18 cellular contexts compared by ENCODE assay signal in genomic region chr20:18225652-18226051, GRCh38.
DNase-seq lines count a peak whose midpoint lies in the region; ATAC-seq, FAIRE-seq and TF ChIP-seq lines count a peak whose summit lies in the region.
"Had no signal": no experiment of that assay in that cellular context is flagged by ENCODE, and none has a peak within 500 bp of the region (broad histone marks: within the 10 kb centered on the region; RNA-seq: fewer than 3 reads in every experiment).

No MANE protein-coding gene starts in this region.

- H3K4me1 Mint-ChIP-seq in MCF 10A (ENCODE audit: insufficient read depth, unreplicated experiment): peaks cover 21% of the 10 kb centered on the region
- H3K4me1 Mint-ChIP-seq: stimulated activated naive B cell treated with anti-CD40 and anti-IgM and Interleukin-4, amounts not matched to agents 10 μg/mL and 1 μg/mL and 100 μg/mL, for 72 hours had no signal

- H3K4me1 ChIP-seq in HUES48 (ENCODE audit: control insufficient read depth, insufficient read depth, low read length) (peaks cover 14% of the 10 kb centered on the region), kidney (ENCODE audit: control insufficient read depth in 1 of 2, insufficient read depth in 1 of 2, low read depth in 1 of 2, low read length in 2 of 2) (no peaks in the 10 kb centered on the region)
- H3K4me1 ChIP-seq: BLaER1, prostate gland had no signal

- DNase-seq in MCF 10A (ENCODE audit: unreplicated experiment) (peak; percentile 58), fibroblast of pulmonary artery (ENCODE audit: low read depth) (peak; percentile 43), pulmonary artery endothelial cell (ENCODE audit: low read depth, low spot score) (peak; percentile 37), kidney (no peak), midbrain (lab: John Stamatoyannopoulos, UW) (no peak), NAMALWA (ENCODE audit: low spot score) (no peak)
- DNase-seq: activated naive CD4-positive, alpha-beta T cell treated with anti-CD3 and anti-CD28 coated beads, Interleukin-2, amount 50 U/mL, for 16 hours; NCI-H1694 treated with DMSO at 0.1 percent for 48 hours; NCI-H748 treated with DMSO at 0.1 percent for 48 hours; SIG-M5; stimulated activated CD4-positive, alpha-beta T cell treated with anti-CD3 and anti-CD28 coated beads, Interleukin-4, amount 100 ng/mL, for 1 hour; stimulated activated naive B cell treated with anti-CD40 and anti-IgM and Interleukin-4, amounts not matched to agents 10 μg/mL and 1 μg/mL and 100 μg/mL, for 72 hours had no signal

- no peak for ATAC-seq in GM19023 (IDR thresholded peaks at IDR 0.05; ENCODE audit: unreplicated experiment)
- ATAC-seq: stimulated activated naive B cell treated with anti-CD40 and anti-IgM and Interleukin-4, amounts not matched to agents 10 μg/mL and 1 μg/mL and 100 μg/mL, for 72 hours had no signal

- no peaks in the 10 kb centered on the region for H3K9me3 Mint-ChIP-seq in MCF 10A (ENCODE audit: unreplicated experiment)

- FAIRE-seq in kidney (lab: Jason Lieb, UNC): no peak
- FAIRE-seq: TTC549 had no signal

- H3K27ac ChIP-seq in HUES48 (ENCODE audit: low read depth, low read length) (peak overlapping the region; percentile 87), kidney (ENCODE audit: low read depth in 2 of 2, low read length in 2 of 2) (no peak overlapping the region)
- H3K27ac ChIP-seq: BLaER1, prostate gland had no signal

- peaks cover 4% of the 10 kb centered on the region for H3K36me3 Mint-ChIP-seq in MCF 10A (ENCODE audit: insufficient read depth, unreplicated experiment)
- H3K36me3 Mint-ChIP-seq: stimulated activated naive B cell treated with anti-CD40 and anti-IgM and Interleukin-4, amounts not matched to agents 10 μg/mL and 1 μg/mL and 100 μg/mL, for 72 hours had no signal

- no TSS peak for BruUV-seq in MCF 10A (replicated peaks; lab: Mats Ljungman, UMichigan)

- H3K9ac ChIP-seq in HUES48 (ENCODE audit: low read depth, low read length) (0 out of 2 replicates have a peak overlapping the region, but pooled peaks have one; percentile 6), kidney (ENCODE audit: low read length in 2 of 2) (no peak overlapping the region)
- H3K9ac ChIP-seq: BLaER1 had no signal

- intact Hi-C loops in MCF 10A (cut with micrococcal nuclease) (loop anchor here (1.0 kb wide), 1 partner anchor 27 kb away; no protein-coding TSS in a partner anchor), kidney (cut with DNase I) (no loop called here)

- POLR2A ChIA-PET in MCF 10A (lab: Yijun Ruan, JAX): interaction anchor here (0.5 to 4.6 kb wide), 19 partner anchors 10 to 655 kb away, joined by 3 to 84 read pairs (median 5); partner anchors contain the start of genes DSTN, KAT14, MGME1 and OVOL2

- H3K4me3 ChIP-seq in HUES48 (ENCODE audit: low read depth, low read length) (no peak overlapping the region), fibroblast of pulmonary artery (replicated peaks; ENCODE audit: low read depth, low read length) (no peak overlapping the region), kidney (ENCODE audit: low read length in 2 of 2) (no peak overlapping the region)
- H3K4me3 ChIP-seq: BLaER1, lung, prostate gland had no signal

- H3K9me3 ChIP-seq in HUES48 (ENCODE audit: control insufficient read depth, insufficient read depth, low read length) (no peaks in the 10 kb centered on the region), kidney (ENCODE audit: control insufficient read depth in 1 of 2, low read length in 2 of 2) (no peaks in the 10 kb centered on the region)
- H3K9me3 ChIP-seq: BLaER1, prostate gland had no signal

- H3K27ac Mint-ChIP-seq in MCF 10A (ENCODE audit: low read depth, unreplicated experiment): peak overlapping the region; percentile 92
- H3K27ac Mint-ChIP-seq: stimulated activated naive B cell treated with anti-CD40 and anti-IgM and Interleukin-4, amounts not matched to agents 10 μg/mL and 1 μg/mL and 100 μg/mL, for 72 hours had no signal

- H3K27me3 Mint-ChIP-seq in MCF 10A (ENCODE audit: insufficient read depth, unreplicated experiment): no peaks in the 10 kb centered on the region

- TF ChIP-seq CTCF in MCF 10A (IDR thresholded peaks at IDR 0.05; ENCODE audit: unreplicated experiment) (no peak), fibroblast of pulmonary artery (IDR thresholded peaks at IDR 0.05; ENCODE audit: low read length, missing control alignments) (no peak), kidney (IDR thresholded peaks at IDR 0.05; ENCODE audit: borderline replicate concordance, extremely low read depth, insufficient read depth) (no peak)

- CTCF ChIA-PET in MCF 10A (lab: Yijun Ruan, JAX): interaction anchor here (0.6 to 3.0 kb wide), 13 partner anchors 9 to 182 kb away, joined by 3 to 22 read pairs (median 3); no protein-coding TSS in a partner anchor

- H3K27me3 ChIP-seq in HUES48 (ENCODE audit: control insufficient read depth, insufficient read depth, low read length): no peaks in the 10 kb centered on the region
- H3K27me3 ChIP-seq: BLaER1 had no signal

- no peaks in the 10 kb centered on the region for H3K36me3 ChIP-seq in HUES48 (ENCODE audit: control insufficient read depth, insufficient read depth, low read length)
- no peaks in the 10 kb centered on the region for H3K36me3 ChIP-seq in kidney (ENCODE audit: control insufficient read depth in 1 of 2, insufficient read depth in 2 of 2, low read length in 2 of 2)
- H3K36me3 ChIP-seq: BLaER1, prostate gland had no signal

- H3K4me3 Mint-ChIP-seq in MCF 10A (ENCODE audit: unreplicated experiment): peak overlapping the region; percentile 63
- H3K4me3 Mint-ChIP-seq: stimulated activated naive B cell treated with anti-CD40 and anti-IgM and Interleukin-4, amounts not matched to agents 10 μg/mL and 1 μg/mL and 100 μg/mL, for 72 hours had no signal

Comparison
In these comparisons a context has a peak if more than half of its experiments do, and no peak if none do; other contexts are left out.
1. DNase-seq: peak in MCF 10A (single experiment), fibroblast of pulmonary artery (single experiment) and pulmonary artery endothelial cell (single experiment); none in kidney (single experiment), midbrain (single experiment) and NAMALWA (single experiment).